In the genomic region with DNA sequence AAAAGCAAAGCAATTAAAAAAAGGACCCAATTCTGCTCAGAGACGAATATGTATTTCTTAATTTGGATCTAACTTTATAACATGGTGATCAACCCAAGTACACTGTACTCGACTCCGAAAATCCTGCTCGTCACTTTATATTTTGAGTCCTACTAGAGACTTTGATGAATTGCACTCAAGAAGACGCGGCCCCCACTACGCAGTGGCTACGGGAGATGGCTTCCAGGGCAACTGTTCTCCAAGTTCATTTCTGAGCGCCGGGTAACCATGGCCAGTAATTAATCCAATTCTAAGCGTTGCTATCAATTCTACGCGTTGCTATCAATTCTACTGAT, we compare ENCODE assay signal across 1 cellular context.
TF ChIP-seq lines count a peak whose summit lies in the region.

No MANE protein-coding gene starts in this region.

TF ChIP-seq in GM23338, 12 proteins besides CTCF, POLR2A, EP300 and RAD21 (continued from another document):
- TF ChIP-seq JUNB (IDR thresholded peaks at IDR 0.05; ENCODE audit: unreplicated experiment), result no peak
